In the genomic region with DNA sequence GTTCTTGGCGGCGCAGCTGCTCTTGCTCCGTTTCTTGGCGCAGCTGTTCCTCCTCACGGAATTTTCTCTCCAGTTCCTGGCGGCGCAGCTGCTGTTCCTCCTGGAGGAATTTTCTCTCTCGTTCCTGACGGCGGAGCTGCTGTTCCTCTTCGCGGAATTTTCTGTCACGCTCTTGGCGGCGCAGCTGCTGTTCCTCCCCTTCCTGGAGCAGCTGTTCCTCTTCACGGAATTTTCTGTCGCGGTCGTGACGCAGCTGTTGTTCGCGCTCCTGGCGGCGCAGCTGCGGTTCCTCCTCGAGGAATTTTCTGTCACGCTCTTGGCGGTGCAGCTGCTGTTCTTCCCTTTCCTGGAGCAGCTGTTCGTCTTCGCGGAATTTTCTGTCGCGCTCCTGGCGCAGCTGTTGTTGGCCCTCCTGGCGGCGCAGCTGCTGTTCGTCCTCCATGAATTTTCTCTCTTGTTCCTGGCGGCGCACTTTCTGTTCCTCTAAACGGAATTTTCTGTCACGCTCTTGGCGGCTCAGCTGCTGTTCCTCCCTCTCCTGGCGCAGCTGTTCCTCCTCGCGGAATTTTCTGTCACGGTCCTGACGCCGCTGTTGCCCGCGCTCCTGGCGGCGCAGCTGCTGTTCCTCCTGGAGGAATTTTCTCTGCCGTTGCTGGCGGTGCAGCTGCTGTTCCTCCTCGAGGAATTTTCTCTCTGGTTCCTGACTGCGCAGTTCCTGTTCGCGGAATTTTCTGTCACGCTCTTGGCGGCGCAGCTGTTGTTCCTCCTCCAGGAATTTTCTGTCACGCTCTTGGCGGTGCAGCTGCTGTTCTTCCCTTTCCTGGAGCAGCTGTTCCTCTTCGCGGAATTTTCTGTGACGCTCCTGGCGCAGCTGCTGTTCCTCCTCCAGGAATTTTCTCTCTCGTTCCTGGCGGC, we compare ENCODE assay signal across 1 cellular context.
TF ChIP-seq lines count a peak whose summit lies in the region.

No MANE protein-coding gene starts in this region.

TF ChIP-seq in HEK293, 187 proteins besides CTCF, POLR2A, EP300 and RAD21 (continued from another document and continues in another):
- peak; percentile 18; the same call in 1 of the 2 replicates for TF ChIP-seq ZNF692 (tag by site-specific recombination; IDR thresholded peaks at IDR 0.05)
- TF ChIP-seq, protein P1, sequence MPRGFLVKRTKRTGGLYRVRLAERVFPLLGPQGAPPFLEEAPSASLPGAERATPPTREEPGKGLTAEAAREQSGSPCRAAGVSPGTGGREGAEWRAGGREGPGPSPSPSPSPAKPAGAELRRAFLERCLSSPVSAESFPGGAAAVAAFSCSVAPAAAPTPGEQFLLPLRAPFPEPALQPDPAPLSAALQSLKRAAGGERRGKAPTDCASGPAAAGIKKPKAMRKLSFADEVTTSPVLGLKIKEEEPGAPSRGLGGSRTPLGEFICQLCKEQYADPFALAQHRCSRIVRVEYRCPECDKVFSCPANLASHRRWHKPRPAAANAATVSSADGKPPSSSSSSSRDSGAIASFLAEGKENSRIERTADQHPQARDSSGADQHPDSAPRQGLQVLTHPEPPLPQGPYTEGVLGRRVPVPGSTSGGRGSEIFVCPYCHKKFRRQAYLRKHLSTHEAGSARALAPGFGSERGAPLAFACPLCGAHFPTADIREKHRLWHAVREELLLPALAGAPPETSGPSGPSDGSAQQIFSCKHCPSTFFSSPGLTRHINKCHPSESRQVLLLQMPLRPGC (tag by site-specific recombination; IDR thresholded peaks at IDR 0.05): peak; percentile 47; the same call in 1 of the 2 replicates
- TF ChIP-seq ZNF37A (tag by site-specific recombination; IDR thresholded peaks at IDR 0.05): no peak
- TF ChIP-seq, protein P2, sequence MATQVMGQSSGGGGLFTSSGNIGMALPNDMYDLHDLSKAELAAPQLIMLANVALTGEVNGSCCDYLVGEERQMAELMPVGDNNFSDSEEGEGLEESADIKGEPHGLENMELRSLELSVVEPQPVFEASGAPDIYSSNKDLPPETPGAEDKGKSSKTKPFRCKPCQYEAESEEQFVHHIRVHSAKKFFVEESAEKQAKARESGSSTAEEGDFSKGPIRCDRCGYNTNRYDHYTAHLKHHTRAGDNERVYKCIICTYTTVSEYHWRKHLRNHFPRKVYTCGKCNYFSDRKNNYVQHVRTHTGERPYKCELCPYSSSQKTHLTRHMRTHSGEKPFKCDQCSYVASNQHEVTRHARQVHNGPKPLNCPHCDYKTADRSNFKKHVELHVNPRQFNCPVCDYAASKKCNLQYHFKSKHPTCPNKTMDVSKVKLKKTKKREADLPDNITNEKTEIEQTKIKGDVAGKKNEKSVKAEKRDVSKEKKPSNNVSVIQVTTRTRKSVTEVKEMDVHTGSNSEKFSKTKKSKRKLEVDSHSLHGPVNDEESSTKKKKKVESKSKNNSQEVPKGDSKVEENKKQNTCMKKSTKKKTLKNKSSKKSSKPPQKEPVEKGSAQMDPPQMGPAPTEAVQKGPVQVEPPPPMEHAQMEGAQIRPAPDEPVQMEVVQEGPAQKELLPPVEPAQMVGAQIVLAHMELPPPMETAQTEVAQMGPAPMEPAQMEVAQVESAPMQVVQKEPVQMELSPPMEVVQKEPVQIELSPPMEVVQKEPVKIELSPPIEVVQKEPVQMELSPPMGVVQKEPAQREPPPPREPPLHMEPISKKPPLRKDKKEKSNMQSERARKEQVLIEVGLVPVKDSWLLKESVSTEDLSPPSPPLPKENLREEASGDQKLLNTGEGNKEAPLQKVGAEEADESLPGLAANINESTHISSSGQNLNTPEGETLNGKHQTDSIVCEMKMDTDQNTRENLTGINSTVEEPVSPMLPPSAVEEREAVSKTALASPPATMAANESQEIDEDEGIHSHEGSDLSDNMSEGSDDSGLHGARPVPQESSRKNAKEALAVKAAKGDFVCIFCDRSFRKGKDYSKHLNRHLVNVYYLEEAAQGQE (tag by site-specific recombination; IDR thresholded peaks at IDR 0.05): no peak
- TF ChIP-seq, protein P3, sequence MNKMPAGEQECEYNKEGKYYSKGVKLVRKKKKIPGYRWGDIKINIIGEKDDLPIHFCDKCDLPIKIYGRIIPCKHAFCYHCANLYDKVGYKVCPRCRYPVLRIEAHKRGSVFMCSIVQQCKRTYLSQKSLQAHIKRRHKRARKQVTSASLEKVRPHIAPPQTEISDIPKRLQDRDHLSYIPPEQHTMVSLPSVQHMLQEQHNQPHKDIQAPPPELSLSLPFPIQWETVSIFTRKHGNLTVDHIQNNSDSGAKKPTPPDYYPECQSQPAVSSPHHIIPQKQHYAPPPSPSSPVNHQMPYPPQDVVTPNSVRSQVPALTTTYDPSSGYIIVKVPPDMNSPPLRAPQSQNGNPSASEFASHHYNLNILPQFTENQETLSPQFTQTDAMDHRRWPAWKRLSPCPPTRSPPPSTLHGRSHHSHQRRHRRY (tag by site-specific recombination; IDR thresholded peaks at IDR 0.05): no peak
- TF ChIP-seq ZNF423 (tag by site-specific recombination; IDR thresholded peaks at IDR 0.05): no peak
- TF ChIP-seq REPIN1 (tag by site-specific recombination; IDR thresholded peaks at IDR 0.05; ENCODE audit: low read depth): no peak
- no peak for TF ChIP-seq ZNF280D (tag by site-specific recombination; IDR thresholded peaks at IDR 0.05)
- peak; percentile 86 for TF ChIP-seq ZBTB17 (tag by site-specific recombination; IDR thresholded peaks at IDR 0.05)
- TF ChIP-seq, protein P4, sequence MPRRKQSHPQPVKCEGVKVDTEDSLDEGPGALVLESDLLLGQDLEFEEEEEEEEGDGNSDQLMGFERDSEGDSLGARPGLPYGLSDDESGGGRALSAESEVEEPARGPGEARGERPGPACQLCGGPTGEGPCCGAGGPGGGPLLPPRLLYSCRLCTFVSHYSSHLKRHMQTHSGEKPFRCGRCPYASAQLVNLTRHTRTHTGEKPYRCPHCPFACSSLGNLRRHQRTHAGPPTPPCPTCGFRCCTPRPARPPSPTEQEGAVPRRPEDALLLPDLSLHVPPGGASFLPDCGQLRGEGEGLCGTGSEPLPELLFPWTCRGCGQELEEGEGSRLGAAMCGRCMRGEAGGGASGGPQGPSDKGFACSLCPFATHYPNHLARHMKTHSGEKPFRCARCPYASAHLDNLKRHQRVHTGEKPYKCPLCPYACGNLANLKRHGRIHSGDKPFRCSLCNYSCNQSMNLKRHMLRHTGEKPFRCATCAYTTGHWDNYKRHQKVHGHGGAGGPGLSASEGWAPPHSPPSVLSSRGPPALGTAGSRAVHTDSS (tag by site-specific recombination; IDR thresholded peaks at IDR 0.05): no peak
- no peak for TF ChIP-seq ZSCAN23 (tag by site-specific recombination; IDR thresholded peaks at IDR 0.05)
- no peak for TF ChIP-seq ZFP3 (tag by site-specific recombination; IDR thresholded peaks at IDR 0.05; ENCODE audit: low read depth)
- TF ChIP-seq, protein P5, sequence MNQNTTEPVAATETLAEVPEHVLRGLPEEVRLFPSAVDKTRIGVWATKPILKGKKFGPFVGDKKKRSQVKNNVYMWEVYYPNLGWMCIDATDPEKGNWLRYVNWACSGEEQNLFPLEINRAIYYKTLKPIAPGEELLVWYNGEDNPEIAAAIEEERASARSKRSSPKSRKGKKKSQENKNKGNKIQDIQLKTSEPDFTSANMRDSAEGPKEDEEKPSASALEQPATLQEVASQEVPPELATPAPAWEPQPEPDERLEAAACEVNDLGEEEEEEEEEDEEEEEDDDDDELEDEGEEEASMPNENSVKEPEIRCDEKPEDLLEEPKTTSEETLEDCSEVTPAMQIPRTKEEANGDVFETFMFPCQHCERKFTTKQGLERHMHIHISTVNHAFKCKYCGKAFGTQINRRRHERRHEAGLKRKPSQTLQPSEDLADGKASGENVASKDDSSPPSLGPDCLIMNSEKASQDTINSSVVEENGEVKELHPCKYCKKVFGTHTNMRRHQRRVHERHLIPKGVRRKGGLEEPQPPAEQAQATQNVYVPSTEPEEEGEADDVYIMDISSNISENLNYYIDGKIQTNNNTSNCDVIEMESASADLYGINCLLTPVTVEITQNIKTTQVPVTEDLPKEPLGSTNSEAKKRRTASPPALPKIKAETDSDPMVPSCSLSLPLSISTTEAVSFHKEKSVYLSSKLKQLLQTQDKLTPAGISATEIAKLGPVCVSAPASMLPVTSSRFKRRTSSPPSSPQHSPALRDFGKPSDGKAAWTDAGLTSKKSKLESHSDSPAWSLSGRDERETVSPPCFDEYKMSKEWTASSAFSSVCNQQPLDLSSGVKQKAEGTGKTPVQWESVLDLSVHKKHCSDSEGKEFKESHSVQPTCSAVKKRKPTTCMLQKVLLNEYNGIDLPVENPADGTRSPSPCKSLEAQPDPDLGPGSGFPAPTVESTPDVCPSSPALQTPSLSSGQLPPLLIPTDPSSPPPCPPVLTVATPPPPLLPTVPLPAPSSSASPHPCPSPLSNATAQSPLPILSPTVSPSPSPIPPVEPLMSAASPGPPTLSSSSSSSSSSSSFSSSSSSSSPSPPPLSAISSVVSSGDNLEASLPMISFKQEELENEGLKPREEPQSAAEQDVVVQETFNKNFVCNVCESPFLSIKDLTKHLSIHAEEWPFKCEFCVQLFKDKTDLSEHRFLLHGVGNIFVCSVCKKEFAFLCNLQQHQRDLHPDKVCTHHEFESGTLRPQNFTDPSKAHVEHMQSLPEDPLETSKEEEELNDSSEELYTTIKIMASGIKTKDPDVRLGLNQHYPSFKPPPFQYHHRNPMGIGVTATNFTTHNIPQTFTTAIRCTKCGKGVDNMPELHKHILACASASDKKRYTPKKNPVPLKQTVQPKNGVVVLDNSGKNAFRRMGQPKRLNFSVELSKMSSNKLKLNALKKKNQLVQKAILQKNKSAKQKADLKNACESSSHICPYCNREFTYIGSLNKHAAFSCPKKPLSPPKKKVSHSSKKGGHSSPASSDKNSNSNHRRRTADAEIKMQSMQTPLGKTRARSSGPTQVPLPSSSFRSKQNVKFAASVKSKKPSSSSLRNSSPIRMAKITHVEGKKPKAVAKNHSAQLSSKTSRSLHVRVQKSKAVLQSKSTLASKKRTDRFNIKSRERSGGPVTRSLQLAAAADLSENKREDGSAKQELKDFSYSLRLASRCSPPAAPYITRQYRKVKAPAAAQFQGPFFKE (tag by site-specific recombination; IDR thresholded peaks at IDR 0.05; ENCODE audit: borderline replicate concordance): no peak
- no peak for TF ChIP-seq ATF2 (tag by site-specific recombination; IDR thresholded peaks at IDR 0.05; ENCODE audit: low read depth)
- no peak for TF ChIP-seq HOXC10 (CRISPR knock-in tag; IDR thresholded peaks at IDR 0.05)
- no peak for TF ChIP-seq FEZF1 (tag by site-specific recombination; IDR thresholded peaks at IDR 0.05)
- TF ChIP-seq SCRT2 (tag by site-specific recombination; IDR thresholded peaks at IDR 0.05): no peak
- TF ChIP-seq ZNF112 (tag by site-specific recombination; IDR thresholded peaks at IDR 0.05): no peak
- peak; percentile 16; the same call in 1 of the 2 replicates for TF ChIP-seq SP2 (tag by site-specific recombination; IDR thresholded peaks at IDR 0.05)
- TF ChIP-seq ZNF843 (tag by site-specific recombination; IDR thresholded peaks at IDR 0.05): no peak
- peak; percentile 91 for TF ChIP-seq TRIM28 (IDR thresholded peaks at IDR 0.05; ENCODE audit: borderline replicate concordance, low read length)
- no peak for TF ChIP-seq ZBTB7A (tag by site-specific recombination; IDR thresholded peaks at IDR 0.05; ENCODE audit: low read depth)
- 0 out of 2 replicates have a peak, but pooled peaks have one; percentile 9 for TF ChIP-seq ZFP69B (tag by site-specific recombination; IDR thresholded peaks at IDR 0.05)
- no peak for TF ChIP-seq ZNF138 (tag by site-specific recombination; IDR thresholded peaks at IDR 0.05; ENCODE audit: borderline replicate concordance)
- no peak for TF ChIP-seq KLF17 (tag by site-specific recombination; IDR thresholded peaks at IDR 0.05)
